ENCODE assay signal across 17 cellular contexts in genomic region chr6:161037873-161038228, GRCh38. TPM values are rescaled to one million over a fixed set of nuclear protein-coding genes. Genes with fewer than 3 reads are reported as not detected.
DNase-seq lines count a peak whose midpoint lies in the region; ATAC-seq and TF ChIP-seq lines count a peak whose summit lies in the region.
"Had no signal": no experiment of that assay in that cellular context is flagged by ENCODE, and none has a peak within 500 bp of the region (broad histone marks: within the 10 kb centered on the region; RNA-seq: fewer than 3 reads in every experiment).

No MANE protein-coding gene starts in this region.

- POLR2A ChIA-PET in activated naive CD8-positive, alpha-beta T cell treated with anti-CD3 and anti-CD28 coated beads, Interleukin-2, amount 10 ng/mL, durations not matched to agents 7 days and 5 days (lab: Charles Lee) = no interaction called here

- peak overlapping the region; percentile 39 for H3K27ac ChIP-seq in suprapubic skin

- no peak overlapping the region for H3K4me3 Mint-ChIP-seq in activated T-cell treated with anti-CD3 and anti-CD28 coated beads, Interleukin-2, amount 50 U/mL, for 24 hours
- H3K4me3 Mint-ChIP-seq in activated naive CD8-positive, alpha-beta T cell treated with anti-CD3 and anti-CD28 coated beads, Interleukin-2, amount 10 ng/mL, durations not matched to agents 7 days and 5 days = no peak overlapping the region
- H3K4me3 Mint-ChIP-seq in mesothelial cell of epicardium = no peak overlapping the region
- H3K4me3 Mint-ChIP-seq: activated CD4-positive, alpha-beta memory T cell treated with anti-CD3 and anti-CD28 coated beads for 36 hours; effector memory CD8-positive, alpha-beta T cell; stimulated activated memory B cell treated with anti-CD40 and anti-IgM and Interleukin-4, amounts not matched to agents 10 μg/mL and 1 μg/mL and 100 μg/mL, for 72 hours had no signal

- peaks cover 27% of the 10 kb centered on the region for H3K36me3 ChIP-seq in suprapubic skin

- no peaks in the 10 kb centered on the region for H3K27me3 ChIP-seq in suprapubic skin
- H3K27me3 ChIP-seq: gastroesophageal sphincter had no signal

- no peak for TF ChIP-seq EP300 in suprapubic skin (IDR thresholded peaks at IDR 0.05)

- no peak for ATAC-seq in activated naive CD8-positive, alpha-beta T cell treated with anti-CD3 and anti-CD28 coated beads, Interleukin-2, amount 10 ng/mL, durations not matched to agents 7 days and 5 days (ENCODE audit: low read depth)
- ATAC-seq in HG03039 (IDR thresholded peaks at IDR 0.05; ENCODE audit: unreplicated experiment) (no peak), GM18861 (IDR thresholded peaks at IDR 0.05; ENCODE audit: unreplicated experiment) (no peak)
- ATAC-seq: effector memory CD8-positive, alpha-beta T cell; stimulated activated memory B cell treated with anti-CD40 and anti-IgM and Interleukin-4, amounts not matched to agents 10 μg/mL and 1 μg/mL and 100 μg/mL, for 72 hours had no signal

- H3K36me3 Mint-ChIP-seq in activated T-cell treated with anti-CD3 and anti-CD28 coated beads, Interleukin-2, amount 50 U/mL, for 24 hours (ENCODE audit: low read depth) = peaks cover 81% of the 10 kb centered on the region
- H3K36me3 Mint-ChIP-seq in activated naive CD8-positive, alpha-beta T cell treated with anti-CD3 and anti-CD28 coated beads, Interleukin-2, amount 10 ng/mL, durations not matched to agents 7 days and 5 days = peaks cover 19% of the 10 kb centered on the region
- peaks cover 15% of the 10 kb centered on the region for H3K36me3 Mint-ChIP-seq in mesothelial cell of epicardium

- peaks cover 13% of the 10 kb centered on the region for H3K4me1 ChIP-seq in suprapubic skin

- TF ChIP-seq CTCF in mesothelial cell of epicardium (IDR thresholded peaks at IDR 0.05; ENCODE audit: unreplicated experiment) (no peak), suprapubic skin (IDR thresholded peaks at IDR 0.05) (no peak)

- no peaks in the 10 kb centered on the region for H3K9me3 ChIP-seq in suprapubic skin
- H3K9me3 ChIP-seq: A549, gastroesophageal sphincter had no signal

- no peak for TF ChIP-seq POLR2A in suprapubic skin (IDR thresholded peaks at IDR 0.05)

- DNase-seq in activated T-cell treated with anti-CD3 and anti-CD28 coated beads, Interleukin-2, amount 50 U/mL, for 24 hours = no peak
- no peak for DNase-seq in activated T-cell treated with anti-CD3 and anti-CD28 coated beads, Interleukin-2, amount 50 U/mL, for 1 hour
- DNase-seq in activated naive CD8-positive, alpha-beta T cell treated with anti-CD3 and anti-CD28 coated beads, Interleukin-2, amount 10 ng/mL, durations not matched to agents 7 days and 5 days = no peak
- DNase-seq in mesothelial cell of epicardium (ENCODE audit: low spot score in 2 of 2, unreplicated experiment in 2 of 2) (no peak), suprapubic skin (ENCODE audit: low spot score in 2 of 2) (no peak)
- no peak for DNase-seq in effector CD4-positive, alpha-beta T cell
- DNase-seq: activated CD4-positive, alpha-beta memory T cell treated with anti-CD3 and anti-CD28 coated beads for 36 hours; activated effector memory CD4-positive, alpha-beta T cell treated with anti-CD3 and anti-CD28 coated beads, Interleukin-2, amount 50 U/mL, for 16 hours; effector memory CD8-positive, alpha-beta T cell; NCI-H146; NCI-H510A treated with DMSO at 0.1 percent for 48 hours; stimulated activated CD4-positive, alpha-beta T cell treated with anti-CD3 and anti-CD28 coated beads, Interleukin-4, amount 100 ng/mL, for 4 hours had no signal

- H3K27ac Mint-ChIP-seq in activated T-cell treated with anti-CD3 and anti-CD28 coated beads, Interleukin-2, amount 50 U/mL, for 24 hours = peak overlapping the region; percentile 61
- H3K27ac Mint-ChIP-seq in activated naive CD8-positive, alpha-beta T cell treated with anti-CD3 and anti-CD28 coated beads, Interleukin-2, amount 10 ng/mL, durations not matched to agents 7 days and 5 days = peak overlapping the region; percentile 31
- peak overlapping the region; percentile 2 for H3K27ac Mint-ChIP-seq in mesothelial cell of epicardium
- H3K27ac Mint-ChIP-seq: activated CD4-positive, alpha-beta memory T cell treated with anti-CD3 and anti-CD28 coated beads for 36 hours; effector memory CD8-positive, alpha-beta T cell; stimulated activated memory B cell treated with anti-CD40 and anti-IgM and Interleukin-4, amounts not matched to agents 10 μg/mL and 1 μg/mL and 100 μg/mL, for 72 hours had no signal

- H3K4me3 ChIP-seq in suprapubic skin = no peak overlapping the region
- H3K4me3 ChIP-seq: A549, gastroesophageal sphincter had no signal

- 87% methylated on average over 2 of the region's 2 CpGs for WGBS in suprapubic skin

- H3K27me3 Mint-ChIP-seq in activated T-cell treated with anti-CD3 and anti-CD28 coated beads, Interleukin-2, amount 50 U/mL, for 24 hours = no peaks in the 10 kb centered on the region
- no peaks in the 10 kb centered on the region for H3K27me3 Mint-ChIP-seq in activated naive CD8-positive, alpha-beta T cell treated with anti-CD3 and anti-CD28 coated beads, Interleukin-2, amount 10 ng/mL, durations not matched to agents 7 days and 5 days
- H3K27me3 Mint-ChIP-seq in mesothelial cell of epicardium (ENCODE audit: low read depth) = no peaks in the 10 kb centered on the region
- H3K27me3 Mint-ChIP-seq: activated CD4-positive, alpha-beta memory T cell treated with anti-CD3 and anti-CD28 coated beads for 36 hours; effector memory CD8-positive, alpha-beta T cell; stimulated activated memory B cell treated with anti-CD40 and anti-IgM and Interleukin-4, amounts not matched to agents 10 μg/mL and 1 μg/mL and 100 μg/mL, for 72 hours had no signal

- no peaks in the 10 kb centered on the region for H3K9me3 Mint-ChIP-seq in activated T-cell treated with anti-CD3 and anti-CD28 coated beads, Interleukin-2, amount 50 U/mL, for 24 hours
- H3K9me3 Mint-ChIP-seq in activated naive CD8-positive, alpha-beta T cell treated with anti-CD3 and anti-CD28 coated beads, Interleukin-2, amount 10 ng/mL, durations not matched to agents 7 days and 5 days = no peaks in the 10 kb centered on the region
- H3K9me3 Mint-ChIP-seq in mesothelial cell of epicardium = no peaks in the 10 kb centered on the region
- H3K9me3 Mint-ChIP-seq: activated CD4-positive, alpha-beta memory T cell treated with anti-CD3 and anti-CD28 coated beads for 36 hours; effector memory CD8-positive, alpha-beta T cell; stimulated activated memory B cell treated with anti-CD40 and anti-IgM and Interleukin-4, amounts not matched to agents 10 μg/mL and 1 μg/mL and 100 μg/mL, for 72 hours had no signal

- H3K4me1 Mint-ChIP-seq in activated T-cell treated with anti-CD3 and anti-CD28 coated beads, Interleukin-2, amount 50 U/mL, for 24 hours (ENCODE audit: low read depth) = peaks cover 48% of the 10 kb centered on the region
- peaks cover 4% of the 10 kb centered on the region for H3K4me1 Mint-ChIP-seq in activated naive CD8-positive, alpha-beta T cell treated with anti-CD3 and anti-CD28 coated beads, Interleukin-2, amount 10 ng/mL, durations not matched to agents 7 days and 5 days
- H3K4me1 Mint-ChIP-seq in mesothelial cell of epicardium = peaks cover 18% of the 10 kb centered on the region

RNA-seq across cellular contexts. Expression of gene MAP3K4, which starts 46.3 kb away (rescaled TPM):
- total RNA-seq in activated naive CD8-positive, alpha-beta T cell treated with anti-CD3 and anti-CD28 coated beads, Interleukin-2, amount 10 ng/mL, durations not matched to agents 7 days and 5 days = 10 to 100 TPM; 46.2 to 53.7 TPM
- total RNA-seq in mesothelial cell of epicardium (53.6 to 62.6 TPM (median 59.8 TPM) in 3 replicates), suprapubic skin (10 to 100 TPM; 29.2 to 83.2 (median 45.2) TPM)

Comparison
In these comparisons a context has a peak if more than half of its experiments do, and no peak if none do; other contexts are left out.
1. H3K27ac Mint-ChIP-seq: peak in every context shown above with its lines; median percentile 61 in activated T-cell treated with anti-CD3 and anti-CD28 coated beads, Interleukin-2, amount 50 U/mL, for 24 hours; 31 in activated naive CD8-positive, alpha-beta T cell treated with anti-CD3 and anti-CD28 coated beads, Interleukin-2, amount 10 ng/mL, durations not matched to agents 7 days and 5 days; 2 in mesothelial cell of epicardium.